In the genomic region with DNA sequence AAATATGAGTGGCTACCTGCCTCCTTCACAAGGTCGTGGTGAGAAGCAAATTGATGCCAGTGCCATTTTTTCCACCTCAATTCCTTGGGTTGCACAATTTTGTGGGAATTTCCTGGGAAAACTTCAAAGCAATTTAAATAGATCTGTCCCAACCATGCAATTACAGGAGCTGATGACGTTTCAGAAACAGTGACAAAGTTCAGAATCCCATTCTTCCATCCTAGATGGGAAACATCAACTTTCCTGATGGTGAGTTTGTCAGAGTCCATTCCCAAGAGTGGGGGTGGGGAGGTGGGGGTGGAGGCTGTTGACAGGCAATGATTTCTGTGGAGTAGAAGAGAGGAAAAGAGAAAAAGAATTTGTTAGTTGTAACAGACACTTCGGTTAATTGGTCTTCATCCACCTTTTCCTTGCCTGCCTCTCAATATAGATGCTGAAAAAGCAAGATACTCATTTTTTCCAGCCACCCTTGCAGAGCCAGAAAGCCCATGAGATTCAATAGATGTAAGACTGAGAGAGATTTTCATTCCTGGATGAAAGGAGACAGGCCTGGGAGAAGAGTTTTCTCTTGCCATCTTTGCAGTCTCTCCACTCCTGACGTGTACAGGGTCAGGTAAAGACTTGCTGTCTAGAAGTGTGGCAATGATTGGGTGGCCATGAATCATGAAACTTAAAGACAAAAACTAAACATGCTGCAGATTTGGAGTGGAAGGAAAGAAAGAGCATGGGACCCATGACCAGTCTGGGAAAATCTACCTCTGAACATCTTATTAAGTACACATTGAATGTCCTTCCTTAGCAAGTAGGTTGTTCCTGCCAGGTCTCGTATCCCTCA, we compare ENCODE assay signal across 22 cellular contexts. TPM values are rescaled to one million over a fixed set of nuclear protein-coding genes. Genes with fewer than 3 reads are reported as not detected.
DNase-seq lines count a peak whose midpoint lies in the region; ATAC-seq, FAIRE-seq and TF ChIP-seq lines count a peak whose summit lies in the region.
"Had no signal": no experiment of that assay in that cellular context is flagged by ENCODE, and none has a peak within 500 bp of the region (broad histone marks: within the 10 kb centered on the region; RNA-seq: fewer than 3 reads in every experiment).

No MANE protein-coding gene starts in this region.

- H3K9me3 ChIP-seq in A549 (peaks cover 54% of the 10 kb centered on the region), HUES48 (ENCODE audit: control insufficient read depth, insufficient read depth, low read length) (peaks cover 7% of the 10 kb centered on the region; the same call in 1 of the 2 replicates), HepG2 (ENCODE audit: low read length) (peaks cover 11% of the 10 kb centered on the region), transverse colon (no peaks in the 10 kb centered on the region)
- H3K9me3 ChIP-seq: ovary had no signal

- peaks cover 4% of the 10 kb centered on the region for H3K9me3 Mint-ChIP-seq in progenitor cell of endocrine pancreas (ENCODE audit: low read depth)
- H3K9me3 Mint-ChIP-seq: activated CD4-positive, alpha-beta T cell treated with anti-CD3 and anti-CD28 coated beads, Interleukin-2, amount 10 ng/mL, durations not matched to agents 24 days and 14 days; activated T-helper 2 cell treated with anti-CD3 and anti-CD28 coated beads, Interferon-gamma antibody, Interleukin-2, Interleukin-4, amounts not matched to agents 10 μg/mL and 5 μg/mL and 100 μg/mL, durations not matched to agents 14 hours and 24 hours and 36 hours had no signal

- H3K36me3 ChIP-seq in HUES48 (ENCODE audit: control insufficient read depth, insufficient read depth, low read length) (no peaks in the 10 kb centered on the region), HepG2 (replicated peaks in 1 of 2; ENCODE audit: control insufficient read depth in 1 of 2, insufficient read depth in 2 of 2, low read length in 2 of 2) (peaks cover 0 to 4% of the 10 kb centered on the region in 2 experiments; a peak in 2 of 5 replicates), H7 (replicated peaks; ENCODE audit: control insufficient read depth, insufficient read depth, low read length) (no peaks in the 10 kb centered on the region), transverse colon (no peaks in the 10 kb centered on the region)
- H3K36me3 ChIP-seq: cardiac muscle cell, ovary had no signal

- H4K20me1 ChIP-seq in HepG2 (ENCODE audit: insufficient read depth, low read length), result no peaks in the 10 kb centered on the region

- H3K27ac Mint-ChIP-seq in progenitor cell of endocrine pancreas, result no peak overlapping the region
- H3K27ac Mint-ChIP-seq: activated CD4-positive, alpha-beta T cell treated with anti-CD3 and anti-CD28 coated beads, Interleukin-2, amount 10 ng/mL, durations not matched to agents 24 days and 14 days; activated T-helper 2 cell treated with anti-CD3 and anti-CD28 coated beads, Interferon-gamma antibody, Interleukin-2, Interleukin-4, amounts not matched to agents 10 μg/mL and 5 μg/mL and 100 μg/mL, durations not matched to agents 14 hours and 24 hours and 36 hours; CD14-positive monocyte had no signal

- intact Hi-C loops in HepG2 (cut with micrococcal nuclease; ENCODE audit: unreplicated experiment), result loop anchor here (1.0 to 2.0 kb wide), 3 partner anchors 41 to 131 kb away; partner anchors contain the start of gene RTTN
- intact Hi-C loops in transverse colon (cut with DNase I; ENCODE audit: low total_unique reads), result no loop called here

- DNase-seq in A549 (ENCODE audit: low read depth in 1 of 2, low spot score in 1 of 2) (peak in 1 of 2 experiments; percentile 45), astrocyte of the spinal cord (ENCODE audit: low read depth, low spot score) (peak; percentile 10), HepG2 (ENCODE audit: low spot score) (peak; percentile 97), H7 (no peak), transverse colon (no peak), CD1c-positive myeloid dendritic cell (ENCODE audit: extremely low spot score) (no peak), progenitor cell of endocrine pancreas (ENCODE audit: low spot score, unreplicated experiment) (no peak)
- DNase-seq: activated CD4-positive, alpha-beta T cell treated with anti-CD3 and anti-CD28 coated beads, Interleukin-2, amount 10 ng/mL, durations not matched to agents 24 days and 14 days; DMS153; hippocampal formation; Karpas-422; NCI-H1092 treated with DMSO at 0.1 percent for 48 hours; NCI-H2081; NCI-H446 treated with DMSO at 0.1 percent for 48 hours; ovary; stimulated activated CD4-positive, alpha-beta T cell treated with anti-CD3 and anti-CD28 coated beads, Interleukin-4, amount 100 ng/mL, for 4 hours; T-helper 1 cell had no signal

- H2AFZ ChIP-seq in HepG2 (ENCODE audit: low read length), result no peak overlapping the region

- H3K27me3 ChIP-seq in HUES48 (ENCODE audit: control insufficient read depth, insufficient read depth, low read length) (no peaks in the 10 kb centered on the region), HepG2 (ENCODE audit: control insufficient read depth in 1 of 2, insufficient read depth in 2 of 2, low read length in 2 of 2) (no peaks in the 10 kb centered on the region), H7 (ENCODE audit: control insufficient read depth, insufficient read depth, low read length) (no peaks in the 10 kb centered on the region), transverse colon (no peaks in the 10 kb centered on the region)
- H3K27me3 ChIP-seq: cardiac muscle cell, ovary had no signal

- no peak for ATAC-seq in A549
- peak; percentile 37 for ATAC-seq in HepG2

- no TSS peak for BruUV-seq in HepG2 (replicated peaks; lab: Mats Ljungman, UMichigan)

- TF ChIP-seq RAD21 in A549 (conservative IDR thresholded peaks at IDR 0.05 in 1 of 2, IDR thresholded peaks at IDR 0.05 in 1 of 2), result no peak
- TF ChIP-seq RAD21 in HepG2 (CRISPR knock-in tag; IDR thresholded peaks at IDR 0.05), result peak; percentile 14; the same call in 1 of the 2 replicates

- CTCF ChIA-PET in A549 (lab: Yijun Ruan, JAX) (interaction anchor here (1.1 kb wide), 1 partner anchor 16 kb away, joined by 3 read pairs; no protein-coding TSS in a partner anchor), HepG2 (lab: Yijun Ruan, JAX; ENCODE audit: low intra/inter-chr PET ratio, low total read pairs) (no interaction called here)

- FAIRE-seq in A549 (lab: Jason Lieb, UNC) (no peak), HepG2 (lab: Jason Lieb, UNC) (peak; percentile 83)
- FAIRE-seq: islet of Langerhans had no signal

- H3K36me3 Mint-ChIP-seq in progenitor cell of endocrine pancreas (ENCODE audit: insufficient read depth), result peaks cover 29% of the 10 kb centered on the region
- H3K36me3 Mint-ChIP-seq: CD14-positive monocyte had no signal

- POLR2A ChIA-PET in A549 (lab: Yijun Ruan, JAX), result no interaction called here
- POLR2A ChIA-PET in HepG2 (lab: Yijun Ruan, JAX), result interaction anchor here (1.0 to 5.1 kb wide), 8 partner anchors 20 to 141 kb away, joined by 3 to 110 read pairs (median 6); no protein-coding TSS in a partner anchor

- H3K9ac ChIP-seq in HUES48 (ENCODE audit: low read depth, low read length) (no peak overlapping the region), HepG2 (ENCODE audit: insufficient read depth, low read depth, low read length) (peak overlapping the region; percentile 91)

- TF ChIP-seq POLR2A in A549 (IDR thresholded peaks at IDR 0.05; ENCODE audit: low read length) (no peak), HepG2 (IDR thresholded peaks at IDR 0.05; ENCODE audit: insufficient read depth in 1 of 2, low read depth in 2 of 2, low read length in 2 of 2) (peak in 1 of 2 experiments; percentile 34; a peak in 1 of 4 replicates), transverse colon (IDR thresholded peaks at IDR 0.05) (no peak)

- in situ Hi-C loops in astrocyte of the spinal cord (cut with HindIII; ENCODE audit: low sequenced_read_pairs) (no loop called here), HepG2 (cut with HindIII; ENCODE audit: extremely low pct_ligation_motif_present, low pct_unique_long_range_greater_than_20kb) (loop anchor here (5.0 to 10.0 kb wide), 2 partner anchors 41 to 99 kb away; no protein-coding TSS in a partner anchor), transverse colon (cut with MboI; ENCODE audit: low pct_ligation_motif_present in 1 of 4, low pct_unique_long_range_greater_than_20kb in 1 of 4, low sequenced_read_pairs in 3 of 4) (loop anchor here in 1 of 4 donors (25.0 kb wide), 1 partner anchor 124 kb away; the partner anchor contains the start of gene RTTN)

- WGBS in A549 (ENCODE audit: missing lambda C conversion rate), result 67% methylated on average over 5 of the region's 5 CpGs
- WGBS in HepG2 (ENCODE audit: low lambda C conversion rate), result 17% methylated on average over 5 of the region's 5 CpGs
- 75 to 83% methylated on average over 4 to 5 of the region's 5 CpGs for WGBS in transverse colon (ENCODE audit: low coverage in 1 of 2), 2 donors

- H3K4me1 Mint-ChIP-seq in progenitor cell of endocrine pancreas (ENCODE audit: low read depth), result peaks cover 5% of the 10 kb centered on the region
- H3K4me1 Mint-ChIP-seq: activated CD4-positive, alpha-beta T cell treated with anti-CD3 and anti-CD28 coated beads, Interleukin-2, amount 10 ng/mL, durations not matched to agents 24 days and 14 days had no signal

- H3K4me3 ChIP-seq in A549, result no peak overlapping the region
- H3K4me3 ChIP-seq in HUES48 (ENCODE audit: low read depth, low read length), result no peak overlapping the region
- no peak overlapping the region for H3K4me3 ChIP-seq in astrocyte of the spinal cord (ENCODE audit: low read depth, low read length)
- H3K4me3 ChIP-seq in HepG2 (replicated peaks in 1 of 3; ENCODE audit: insufficient read depth in 1 of 3, low read depth in 2 of 3, low read length in 3 of 3), result peak overlapping the region; percentile 20 to 59 (median 50); a peak in 4 of 6 replicates
- H3K4me3 ChIP-seq in H7 (ENCODE audit: insufficient read depth, low read depth, low read length), result no peak overlapping the region
- no peak overlapping the region for H3K4me3 ChIP-seq in transverse colon
- H3K4me3 ChIP-seq: cardiac muscle cell, ovary had no signal

- peaks cover 51% of the 10 kb centered on the region for H3K4me1 ChIP-seq in A549
- peaks cover 15% of the 10 kb centered on the region for H3K4me1 ChIP-seq in HUES48 (ENCODE audit: control insufficient read depth, insufficient read depth, low read length)
- peaks cover 89% of the 10 kb centered on the region for H3K4me1 ChIP-seq in HepG2 (ENCODE audit: insufficient read depth, low read length)
- peaks cover 0 to 11% (median 2%) of the 10 kb centered on the region in 4 donors for H3K4me1 ChIP-seq in transverse colon

- peak in 1 of 2 experiments; percentile 22; a peak in 1 of 5 replicates for TF ChIP-seq EP300 in A549 (IDR thresholded peaks at IDR 0.05)
- peak; percentile 90 to 96 for TF ChIP-seq EP300 in HepG2 (IDR thresholded peaks at IDR 0.05; ENCODE audit: low read depth in 2 of 2, low read length in 2 of 2)
- TF ChIP-seq EP300 in HepG2 (CRISPR knock-in tag; IDR thresholded peaks at IDR 0.05; ENCODE audit: borderline replicate concordance), result peak; percentile 85
- TF ChIP-seq EP300 in transverse colon (IDR thresholded peaks at IDR 0.05; ENCODE audit: low read depth), result no peak

- H3K79me2 ChIP-seq in HepG2 (ENCODE audit: insufficient read depth, low read length), result peaks cover 14% of the 10 kb centered on the region

- no peak for TF ChIP-seq CTCF in A549 (IDR thresholded peaks at IDR 0.05)
- no peak for TF ChIP-seq CTCF in astrocyte of the spinal cord (IDR thresholded peaks at IDR 0.05; ENCODE audit: low read depth, low read length)
- no peak for TF ChIP-seq CTCF in HepG2 (CRISPR knock-in tag; IDR thresholded peaks at IDR 0.05)
- TF ChIP-seq CTCF in transverse colon (IDR thresholded peaks at IDR 0.05), result no peak
- TF ChIP-seq CTCF in progenitor cell of endocrine pancreas (IDR thresholded peaks at IDR 0.05; ENCODE audit: unreplicated experiment), result no peak

- H3K4me3 Mint-ChIP-seq in progenitor cell of endocrine pancreas (ENCODE audit: low read depth), result no peak overlapping the region
- H3K4me3 Mint-ChIP-seq: activated CD4-positive, alpha-beta T cell treated with anti-CD3 and anti-CD28 coated beads, Interleukin-2, amount 10 ng/mL, durations not matched to agents 24 days and 14 days; CD14-positive monocyte had no signal

- peak overlapping the region; percentile 44 for H3K4me2 ChIP-seq in A549
- peak overlapping the region; percentile 81 for H3K4me2 ChIP-seq in HepG2 (ENCODE audit: low read depth, low read length)

- peak overlapping the region; percentile 88 to 93 for H3K27ac ChIP-seq in A549
- H3K27ac ChIP-seq in HUES48 (ENCODE audit: low read depth, low read length), result peak overlapping the region; percentile 47
- H3K27ac ChIP-seq in HepG2 (ENCODE audit: extremely low read length, insufficient read depth, low read length), result peak overlapping the region; percentile 97
- peak overlapping the region in 1 of 4 donors; percentile 35 for H3K27ac ChIP-seq in transverse colon
- H3K27ac ChIP-seq: ovary had no signal

- H3K27me3 Mint-ChIP-seq in progenitor cell of endocrine pancreas, result no peaks in the 10 kb centered on the region
- H3K27me3 Mint-ChIP-seq: activated CD4-positive, alpha-beta T cell treated with anti-CD3 and anti-CD28 coated beads, Interleukin-2, amount 10 ng/mL, durations not matched to agents 24 days and 14 days had no signal

RNA-seq across cellular contexts. Expression of gene SOCS6, which starts 47.3 kb away (rescaled TPM):
- 72.1 and 88.2 TPM in 2 replicates for polyA plus RNA-seq in A549 (2011; rRNA removed)
- polyA plus RNA-seq in A549 (2012; cell fraction: cytosol; rRNA removed), result 26.2 and 34.1 TPM in 2 replicates
- 25.7 and 26.8 TPM in 2 replicates for polyA plus RNA-seq in A549 (2012; cell fraction: nucleus; rRNA removed)
- polyA plus RNA-seq in A549 (2017; fragmentation: RNase III; extraction: RNeasy Plus Mini Kit Qiagen cat#74134 plus additional on column Dnase treatment), result 29.8 to 36.5 TPM (median 31.2 TPM) in 3 replicates
- polyA minus RNA-seq in A549 (2011; rRNA and poly(A)+ RNA removed), result 137 and 146 TPM in 2 replicates
- 38.3 and 49.0 TPM in 2 replicates for total RNA-seq in HepG2 (2016; rRNA removed; fragmentation: Illumina TruSeq; extraction: Trizol)
- total RNA-seq in HepG2 (2016; cell fraction: cytosol; rRNA removed; fragmentation: Illumina TruSeq; extraction: Trizol; ENCODE audit: low read depth), result 5.6 and 6.6 TPM in 2 replicates
- total RNA-seq in HepG2 (2016; cell fraction: insoluble cytoplasmic fraction; rRNA removed; fragmentation: Illumina TruSeq; extraction: Trizol), result 37.6 and 47.6 TPM in 2 replicates
- 27.3 and 28.4 TPM in 2 replicates for total RNA-seq in HepG2 (2016; cell fraction: membrane; rRNA removed; fragmentation: Illumina TruSeq; extraction: Trizol)
- 30.4 and 31.8 TPM in 2 replicates for total RNA-seq in HepG2 (2016; cell fraction: nucleus; rRNA removed; fragmentation: Illumina TruSeq; extraction: Trizol)
- polyA plus RNA-seq in HepG2 (2011; rRNA removed), result 16.4 and 18.6 TPM in 2 replicates
- polyA plus RNA-seq in HepG2 (2011; cell fraction: cytosol; rRNA removed), result 12.9 and 16.3 TPM in 2 replicates
- polyA plus RNA-seq in HepG2 (2011; cell fraction: nucleus; rRNA removed), result 11.7 and 13.4 TPM in 2 replicates
- 16.0 and 19.4 TPM in 2 replicates for polyA plus RNA-seq in HepG2 (2012)
- 3.9 and 4.2 TPM in 2 replicates for polyA plus RNA-seq in HepG2 (2016; cell fraction: cytosol; fragmentation: Illumina TruSeq; extraction: Trizol; ENCODE audit: low read depth)
- polyA plus RNA-seq in HepG2 (2016; cell fraction: insoluble cytoplasmic fraction; fragmentation: Illumina TruSeq; extraction: Trizol; ENCODE audit: low read depth), result 29.0 and 32.7 TPM in 2 replicates
- polyA plus RNA-seq in HepG2 (2016; cell fraction: membrane; fragmentation: Illumina TruSeq; extraction: Trizol; ENCODE audit: low read depth), result 13.0 and 13.4 TPM in 2 replicates
- 29.4 and 30.4 TPM in 2 replicates for polyA plus RNA-seq in HepG2 (2016; cell fraction: nucleus; fragmentation: Illumina TruSeq; extraction: Trizol; ENCODE audit: insufficient read depth, low read depth)
- 25.5 and 66.8 TPM in 2 replicates for polyA minus RNA-seq in HepG2 (2011; rRNA and poly(A)+ RNA removed; ENCODE audit: low replicate concordance)
- 23.0 and 28.6 TPM in 2 replicates for polyA minus RNA-seq in HepG2 (2011; cell fraction: cytosol; rRNA and poly(A)+ RNA removed)
- polyA minus RNA-seq in HepG2 (2011; cell fraction: nucleus; rRNA and poly(A)+ RNA removed), result 53.8 and 56.2 TPM in 2 replicates
- 19.3 and 22.1 TPM in 2 replicates for total RNA-seq in H7 (2014; rRNA removed; shearing (Covaris generic))
- 10 to 100 TPM; 11.5 to 47.8 (median 46.1) TPM for total RNA-seq in transverse colon
- 36.3 and 39.0 TPM in 2 replicates for total RNA-seq in progenitor cell of endocrine pancreas

Comparison
In these comparisons a context has a peak if more than half of its experiments do, and no peak if none do; other contexts are left out.
1. DNase-seq: peak in astrocyte of the spinal cord (single experiment) and HepG2 (single experiment); none in H7 (single experiment), transverse colon (single experiment), CD1c-positive myeloid dendritic cell (single experiment) and progenitor cell of endocrine pancreas (single experiment).
2. H3K4me3 ChIP-seq: peak in HepG2 (3 of 3); none in A549 (single experiment), HUES48 (single experiment), astrocyte of the spinal cord (single experiment), H7 (single experiment) and transverse colon (0 of 4).
3. Of the 38 proteins assayed by ChIP-seq in both HepG2 and A549: peak only in HepG2: CHD2, EHMT2, FOSL2, HDAC2, JUN, KDM1A and 2 more; only in A549: none; in both: none; in neither: 25; mixed calls (peak in some experiments, not most) for 5.